In the genomic region with DNA sequence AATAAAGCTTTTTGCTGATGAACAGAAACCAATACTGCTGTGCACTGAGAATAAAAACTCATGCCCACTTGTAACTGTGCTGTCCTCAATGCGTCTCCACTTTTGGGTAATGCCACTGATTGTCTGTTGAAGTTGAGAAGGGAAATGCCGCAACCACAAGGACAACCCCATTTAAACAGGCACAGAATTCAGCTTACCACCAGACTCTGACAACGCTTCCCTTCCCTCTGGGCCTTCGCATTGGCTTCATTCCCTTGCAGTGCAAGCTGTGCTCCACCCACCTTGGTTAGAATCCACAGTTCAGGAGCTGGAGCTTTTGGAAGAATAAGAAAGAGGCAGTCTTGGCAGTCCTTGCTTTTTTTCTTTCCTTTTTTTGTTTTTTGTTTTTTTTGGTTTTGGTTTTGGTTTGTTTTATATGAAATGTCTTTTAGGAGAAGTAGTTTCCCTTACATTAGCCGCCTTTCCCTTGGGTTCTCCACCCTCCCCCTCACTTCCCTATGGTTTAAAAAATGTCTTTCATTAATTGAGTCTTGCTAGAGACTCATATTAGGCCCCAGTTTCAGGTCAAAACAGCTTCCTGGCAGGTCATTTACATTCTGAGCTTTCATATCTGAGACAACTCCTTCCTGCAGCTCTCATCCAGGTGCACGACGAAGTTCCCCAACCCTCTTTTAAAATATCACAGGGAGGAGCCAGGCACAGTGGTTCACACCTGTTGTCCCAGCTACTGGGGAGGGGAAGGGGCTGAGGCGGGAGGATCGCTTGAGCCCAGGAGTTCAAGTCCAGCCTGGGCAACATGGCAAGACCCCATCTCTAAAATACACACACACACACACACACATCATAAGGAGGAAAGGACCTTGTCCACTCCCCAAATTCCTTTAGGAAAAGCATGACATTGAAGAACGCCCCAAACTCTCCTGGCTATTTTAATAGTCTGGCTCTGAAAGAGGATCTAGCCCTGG, we compare ENCODE assay signal across 8 cellular contexts. TPM values are rescaled to one million over a fixed set of nuclear protein-coding genes. Genes with fewer than 3 reads are reported as not detected.
DNase-seq lines count a peak whose midpoint lies in the region; ATAC-seq and TF ChIP-seq lines count a peak whose summit lies in the region.

No MANE protein-coding gene starts in this region.

- 65 to 74% methylated on average over 10 of the region's 10 CpGs for WGBS in upper lobe of left lung, 2 donors

- H3K27me3 ChIP-seq in Karpas-422 (ENCODE audit: low read length) (no peaks in the 10 kb centered on the region), upper lobe of left lung (no peaks in the 10 kb centered on the region)

- no peak overlapping the region for H3K9ac ChIP-seq in Karpas-422 (ENCODE audit: low read length)

- no peak overlapping the region for H3K4me3 ChIP-seq in Karpas-422 (ENCODE audit: low read length)
- no peak overlapping the region for H3K4me3 ChIP-seq in astrocyte of the spinal cord (ENCODE audit: low read depth, low read length)
- H3K4me3 ChIP-seq in upper lobe of left lung, result no peak overlapping the region

- no peaks in the 10 kb centered on the region for H3K36me3 ChIP-seq in Karpas-422 (ENCODE audit: insufficient read depth, low read length)
- H3K36me3 ChIP-seq in upper lobe of left lung, result peaks cover 0 to 40% (median 13%) of the 10 kb centered on the region in 4 donors

- no peak overlapping the region for H3K27ac ChIP-seq in Karpas-422 (ENCODE audit: low read length)
- H3K27ac ChIP-seq in upper lobe of left lung, result peak overlapping the region; percentile 27 to 51 (median 44)

- H3K4me2 ChIP-seq in Karpas-422 (ENCODE audit: low read depth, low read length, poor library complexity, severe bottlenecking), result no peak overlapping the region

- TF ChIP-seq CTCF in astrocyte of the spinal cord (IDR thresholded peaks at IDR 0.05; ENCODE audit: low read depth, low read length) (no peak), upper lobe of left lung (IDR thresholded peaks at IDR 0.05) (no peak)

- no peak for TF ChIP-seq POLR2A in upper lobe of left lung (IDR thresholded peaks at IDR 0.05)

- peak in 1 of 2 donors; percentile 90 for ATAC-seq in upper lobe of left lung (ENCODE audit: low FRiP score in 2 of 2)
- no peak for ATAC-seq in HG02840 (IDR thresholded peaks at IDR 0.05; ENCODE audit: low FRiP score, unreplicated experiment)
- ATAC-seq in GM18519 (IDR thresholded peaks at IDR 0.05; ENCODE audit: low FRiP score, unreplicated experiment), result no peak

- H3K9me2 ChIP-seq in Karpas-422 (replicated peaks; ENCODE audit: insufficient read depth, low read length), result no peaks in the 10 kb centered on the region

- TF ChIP-seq EP300 in upper lobe of left lung (IDR thresholded peaks at IDR 0.05), result no peak

- H2AFZ ChIP-seq in Karpas-422 (ENCODE audit: low read length), result no peak overlapping the region

- H3K79me2 ChIP-seq in Karpas-422 (ENCODE audit: low read length), result no peaks in the 10 kb centered on the region

- H3K9me3 ChIP-seq in Karpas-422 (ENCODE audit: low read length), result no peaks in the 10 kb centered on the region
- no peaks in the 10 kb centered on the region for H3K9me3 ChIP-seq in upper lobe of left lung

- in situ Hi-C loops in astrocyte of the spinal cord (cut with HindIII; ENCODE audit: low sequenced_read_pairs), result no loop called here

- no peaks in the 10 kb centered on the region for H4K20me1 ChIP-seq in Karpas-422 (ENCODE audit: insufficient read depth, low read depth, low read length)

- DNase-seq in EH (ENCODE audit: low read depth) (peak; percentile 18), Karpas-422 (peak; percentile 39), astrocyte of the spinal cord (ENCODE audit: low read depth, low spot score) (peak; percentile 24), left kidney (ENCODE audit: low read depth, low spot score) (peak; percentile 13), upper lobe of left lung (peak in 1 of 2 donors; percentile 23), NCI-H748 (lab: John Stamatoyannopoulos, UW; ENCODE audit: unreplicated experiment) (no peak)

- H3K4me1 ChIP-seq in Karpas-422 (ENCODE audit: low read length), result peaks cover 18% of the 10 kb centered on the region
- H3K4me1 ChIP-seq in upper lobe of left lung, result peaks cover 0 to 7% (median 3%) of the 10 kb centered on the region in 4 donors

RNA-seq across cellular contexts. Expression of a gene that starts 20.7 kb away (rescaled TPM):
- total RNA-seq in Karpas-422 (2014; rRNA removed; shearing (Covaris generic); ENCODE audit: low replicate concordance), result not detected in 2 replicates
- total RNA-seq in upper lobe of left lung, result 1 to 10 TPM; 1.8 to 4.2 (median 2.3) TPM

RNA-seq across cellular contexts. Expression of a gene that starts 51.1 kb away (rescaled TPM):
- total RNA-seq in Karpas-422 (2014; rRNA removed; shearing (Covaris generic); ENCODE audit: low replicate concordance), result 16.5 and 34.7 TPM in 2 replicates
- 10 to 100 TPM; 15.0 to 29.3 (median 21.3) TPM for total RNA-seq in upper lobe of left lung

RNA-seq across cellular contexts. Expression of a gene that starts 51.1 kb away (rescaled TPM):
- 95.2 and 117 TPM in 2 replicates for total RNA-seq in Karpas-422 (2014; rRNA removed; shearing (Covaris generic); ENCODE audit: low replicate concordance)
- total RNA-seq in upper lobe of left lung, result 100 to 1,000 TPM in 2 of 6 donors, 10 to 100 TPM in 4; 59.4 to 133 (median 78.6) TPM
